In genomic region chr11:86116386-86116726, GRCh38 we compare ENCODE assay signal across 1 cellular context.
TF ChIP-seq lines count a peak whose summit lies in the region.

No MANE protein-coding gene starts in this region.

TF ChIP-seq in K562, 482 proteins besides CTCF, POLR2A, EP300 and RAD21 (continued from another document):
- TF ChIP-seq ZBTB40 (IDR thresholded peaks at IDR 0.05) (no peak), ZBTB40 (CRISPR knock-in tag; IDR thresholded peaks at IDR 0.05) (no peak), JUND (IDR thresholded peaks at IDR 0.05; ENCODE audit: borderline replicate concordance, low read depth, low read length) (peak; percentile 30; the same call in 1 of the 2 replicates), JUND (tag; IDR thresholded peaks at IDR 0.05; ENCODE audit: borderline replicate concordance, low read depth, low read length) (no peak)
